In genomic region chr18:10284571-10285282, GRCh38 we compare ENCODE assay signal across 25 cellular contexts.
DNase-seq lines count a peak whose midpoint lies in the region; ATAC-seq, FAIRE-seq and TF ChIP-seq lines count a peak whose summit lies in the region.
"Had no signal": no experiment of that assay in that cellular context is flagged by ENCODE, and none has a peak within 500 bp of the region (broad histone marks: within the 10 kb centered on the region; RNA-seq: fewer than 3 reads in every experiment).

No MANE protein-coding gene starts in this region.

- H4K20me1 ChIP-seq in OCI-LY7 (ENCODE audit: insufficient read depth, low read length): no peaks in the 10 kb centered on the region

- H3K27ac ChIP-seq in OCI-LY7 (ENCODE audit: low read depth, low read length, poor library complexity, severe bottlenecking): no peak overlapping the region
- H3K27ac ChIP-seq: coronary artery, pancreas, RWPE1, suprapubic skin had no signal

- no peak for ATAC-seq in left ventricle myocardium superior
- ATAC-seq in GM21786 (IDR thresholded peaks at IDR 0.05; ENCODE audit: unreplicated experiment): no peak
- ATAC-seq: activated CD8-positive, alpha-beta T cell treated with anti-CD3 and anti-CD28 coated beads for 36 hours; GM12878 had no signal

- H3K9me3 Mint-ChIP-seq in nephron progenitor cell: peaks cover 15% of the 10 kb centered on the region

- no peak overlapping the region for H2AFZ ChIP-seq in OCI-LY7 (ENCODE audit: low read length)

- no peak for TF ChIP-seq POLR2A in NB4 (IDR thresholded peaks at IDR 0.05; ENCODE audit: extremely low read depth, insufficient read length)

- peaks cover 39% of the 10 kb centered on the region for H3K4me1 Mint-ChIP-seq in nephron progenitor cell
- H3K4me1 Mint-ChIP-seq: CD4-positive, alpha-beta memory T cell had no signal

- TF ChIP-seq CTCF in NB4 (IDR thresholded peaks at IDR 0.05; ENCODE audit: low read depth, low read length) (no peak), nephron progenitor cell (IDR thresholded peaks at IDR 0.05) (no peak), OCI-LY7 (conservative IDR thresholded peaks at IDR 0.05; ENCODE audit: low read length) (no peak)

- CTCF ChIA-PET in OCI-LY7 (lab: Charles Lee; ENCODE audit: unreplicated experiment): no interaction called here

- intact Hi-C loops in left ventricle myocardium superior (cut with micrococcal nuclease): no loop called here
- intact Hi-C loops in OCI-LY7 (cut with micrococcal nuclease; ENCODE audit: unreplicated experiment): no loop called here

- POLR2A ChIA-PET in OCI-LY7 (lab: Charles Lee): interaction anchor here (0.7 to 1.1 kb wide), 2 partner anchors 9 to 184 kb away, joined by 3 read pairs; no protein-coding TSS in a partner anchor

- peak overlapping the region; percentile 86 for H3K27ac Mint-ChIP-seq in nephron progenitor cell
- H3K27ac Mint-ChIP-seq: activated CD8-positive, alpha-beta T cell treated with anti-CD3 and anti-CD28 coated beads for 36 hours; activated naive CD8-positive, alpha-beta T cell; CD4-positive, alpha-beta memory T cell; T-helper 1 cell treated with Interleukin-12 subunit alpha and Interleukin-12 subunit beta and Interleukin-4 antibody, amounts not matched to agents 30 μg/mL and 1 μg/mL, for 36 hours had no signal

- no peak overlapping the region for H3K4me2 ChIP-seq in OCI-LY7 (ENCODE audit: low read length)

- BruUV-seq in OCI-LY7 (replicated peaks; lab: Mats Ljungman, UMichigan): no TSS peak

- no peaks in the 10 kb centered on the region for H3K4me1 ChIP-seq in OCI-LY7 (ENCODE audit: insufficient read depth, low read length, poor library complexity, severe bottlenecking)
- H3K4me1 ChIP-seq: pancreas had no signal

- no peaks in the 10 kb centered on the region for H3K9me3 ChIP-seq in OCI-LY7 (ENCODE audit: low read length)
- H3K9me3 ChIP-seq: pancreas, suprapubic skin had no signal

- no peaks in the 10 kb centered on the region for H3K36me3 ChIP-seq in OCI-LY7 (ENCODE audit: insufficient read depth, low read length)
- H3K36me3 ChIP-seq: pancreas, suprapubic skin had no signal

- peak; percentile 20 for DNase-seq in NB4 (ENCODE audit: low read depth)
- no peak for DNase-seq in nephron progenitor cell
- no peak for DNase-seq in NCI-H69 (lab: John Stamatoyannopoulos, UW)
- no peak for DNase-seq in left ventricle myocardium superior
- no peak for DNase-seq in OCI-LY7 (ENCODE audit: low spot score)
- DNase-seq: activated CD4-positive, alpha-beta T cell treated with anti-CD3 and anti-CD28 coated beads for 1 hour; activated CD8-positive, alpha-beta T cell treated with anti-CD3 and anti-CD28 coated beads for 36 hours; aorta; CD4-positive, alpha-beta memory T cell; EL; GOT3; NCI-H1092 treated with DMSO at 0.1 percent for 48 hours; NCI-H187 treated with DMSO at 0.1 percent for 48 hours; pancreas; stimulated activated CD4-positive, alpha-beta T cell treated with anti-CD3 and anti-CD28 coated beads, Interleukin-12 subunit alpha, Interleukin-12 subunit beta, amount 100 ng/mL, for 4 hours; stimulated activated CD4-positive, alpha-beta T cell treated with anti-CD3 and anti-CD28 coated beads, Interleukin-4, amount 100 ng/mL, for 1 hour had no signal

- peaks cover 13% of the 10 kb centered on the region for H3K36me3 Mint-ChIP-seq in nephron progenitor cell (ENCODE audit: low read depth)
- H3K36me3 Mint-ChIP-seq: activated naive CD8-positive, alpha-beta T cell; CD4-positive, alpha-beta memory T cell had no signal

- H3K4me3 Mint-ChIP-seq in nephron progenitor cell: no peak overlapping the region
- H3K4me3 Mint-ChIP-seq: activated CD8-positive, alpha-beta T cell treated with anti-CD3 and anti-CD28 coated beads for 36 hours; activated naive CD8-positive, alpha-beta T cell; CD4-positive, alpha-beta memory T cell; T-helper 1 cell treated with Interleukin-12 subunit alpha and Interleukin-12 subunit beta and Interleukin-4 antibody, amounts not matched to agents 30 μg/mL and 1 μg/mL, for 36 hours had no signal

- peaks cover 4% of the 10 kb centered on the region for H3K27me3 Mint-ChIP-seq in nephron progenitor cell (ENCODE audit: low read depth, poor library complexity)
- H3K27me3 Mint-ChIP-seq: activated CD8-positive, alpha-beta T cell treated with anti-CD3 and anti-CD28 coated beads for 36 hours; activated naive CD8-positive, alpha-beta T cell had no signal

- H3K4me3 ChIP-seq in NB4 (ENCODE audit: low read depth, low read length): no peak overlapping the region
- no peak overlapping the region for H3K4me3 ChIP-seq in OCI-LY7 (ENCODE audit: low read depth, low read length, poor library complexity, severe bottlenecking)
- H3K4me3 ChIP-seq: coronary artery, GM12878, pancreas, suprapubic skin had no signal

- peak; percentile 100 for FAIRE-seq in endometrium (lab: Jason Lieb, UNC)
- FAIRE-seq: pancreas, TTC549 had no signal

- H3K79me2 ChIP-seq in OCI-LY7 (ENCODE audit: insufficient read depth, low read depth, low read length): no peaks in the 10 kb centered on the region

- no peaks in the 10 kb centered on the region for H3K9me2 ChIP-seq in OCI-LY7 (ENCODE audit: insufficient read depth, low read length)
